ENCODE assay signal across 1 cellular context in the genomic region with DNA sequence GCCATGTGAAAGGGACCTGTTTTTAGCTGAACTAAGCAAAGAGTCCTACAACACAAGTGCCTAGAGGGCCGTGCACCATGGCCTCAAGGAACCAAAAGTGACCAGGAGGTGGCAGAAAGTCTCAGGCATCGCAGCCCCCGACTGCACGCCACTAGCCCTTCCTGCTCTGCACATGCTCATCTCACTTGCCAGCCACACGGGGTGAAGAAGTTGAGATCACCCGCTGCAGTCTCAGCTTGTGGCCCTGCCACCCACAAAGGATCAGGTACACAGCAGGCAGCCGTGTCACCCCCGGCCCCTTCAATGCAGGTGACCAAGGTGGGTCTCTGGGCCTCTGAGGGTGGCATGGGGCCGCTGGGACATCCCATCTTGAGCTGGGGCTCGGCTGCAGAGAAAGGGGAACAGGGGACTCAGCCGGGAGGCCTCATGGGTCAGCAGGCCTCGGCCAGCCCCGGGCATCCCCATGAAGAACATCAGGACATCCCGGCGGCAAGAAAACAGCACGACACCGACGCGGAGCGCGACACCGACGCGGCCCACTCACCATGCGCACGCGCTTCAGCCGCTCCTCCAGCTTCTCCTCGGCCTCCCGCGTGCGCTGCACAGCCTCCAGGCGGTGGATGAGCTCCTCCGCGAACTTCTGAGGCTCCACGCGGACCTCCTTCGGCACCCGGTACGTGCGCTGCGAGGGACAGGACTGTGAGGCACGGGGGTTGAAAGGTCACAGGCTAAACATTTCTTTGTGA.
TF ChIP-seq lines count a peak whose summit lies in the region.

No MANE protein-coding gene starts in this region.

TF ChIP-seq in SK-N-SH, 30 proteins besides CTCF, POLR2A, EP300 and RAD21 (continued from another document):
- no peak for TF ChIP-seq NFIC (IDR thresholded peaks at IDR 0.05; ENCODE audit: borderline replicate concordance)
- TF ChIP-seq GATA2 (CRISPR knock-in tag; IDR thresholded peaks at IDR 0.05): no peak
- TF ChIP-seq TAF1 (IDR thresholded peaks at IDR 0.05; ENCODE audit: borderline replicate concordance, low read depth, low read length): no peak
- TF ChIP-seq SMC3 (IDR thresholded peaks at IDR 0.05; ENCODE audit: low read depth, low read length): 0 out of 2 replicates have a peak, but pooled peaks have one; percentile 15
- no peak for TF ChIP-seq ELF1 (IDR thresholded peaks at IDR 0.05)
- TF ChIP-seq FOXJ3 (CRISPR knock-in tag; IDR thresholded peaks at IDR 0.05): no peak
- no peak for TF ChIP-seq MAX (IDR thresholded peaks at IDR 0.05; ENCODE audit: low read depth)
